Comparison of ENCODE assay signal across 11 cellular contexts in genomic region chr6:84773133-84773430, GRCh38. TPM values are rescaled to one million over a fixed set of nuclear protein-coding genes. Genes with fewer than 3 reads are reported as not detected.
DNase-seq lines count a peak whose midpoint lies in the region; ATAC-seq and TF ChIP-seq lines count a peak whose summit lies in the region.
"Had no signal": no experiment of that assay in that cellular context is flagged by ENCODE, and none has a peak within 500 bp of the region (broad histone marks: within the 10 kb centered on the region; RNA-seq: fewer than 3 reads in every experiment).

No MANE protein-coding gene starts in this region.

- DNase-seq in left ventricle myocardium inferior, result no peak
- no peak for DNase-seq in Right ventricle myocardium superior
- DNase-seq in dorsolateral prefrontal cortex, result no peak
- no peak for DNase-seq in type B pancreatic cell (ENCODE audit: extremely low spot score, unreplicated experiment)
- no peak for DNase-seq in substantia nigra (lab: John Stamatoyannopoulos, UW)
- no peak for DNase-seq in LoVo (ENCODE audit: low spot score)
- no peak for DNase-seq in NCI-H1048 (lab: John Stamatoyannopoulos, UW)

- H3K4me3 ChIP-seq in left ventricle myocardium inferior (peak overlapping the region; percentile 62), dorsolateral prefrontal cortex (peak overlapping the region in 50 of 59 donors; percentile 3 to 63 (median 47)), mesodermal cell (ENCODE audit: extremely low read depth, insufficient read depth, low read length, poor library complexity, severe bottlenecking) (peak overlapping the region; percentile 42)
- H3K4me3 ChIP-seq: BLaER1 had no signal

- no peak overlapping the region for H3K27ac Mint-ChIP-seq in type B pancreatic cell

- no peaks in the 10 kb centered on the region for H3K36me3 Mint-ChIP-seq in type B pancreatic cell

- H3K4me1 Mint-ChIP-seq in type B pancreatic cell (ENCODE audit: unreplicated experiment), result peaks cover 5% of the 10 kb centered on the region

- TF ChIP-seq CTCF in left ventricle myocardium inferior (IDR thresholded peaks at IDR 0.05; ENCODE audit: borderline replicate concordance) (no peak), dorsolateral prefrontal cortex (IDR thresholded peaks at IDR 0.05 in 54 of 56, conservative IDR thresholded peaks at IDR 0.05 in 2 of 56; ENCODE audit: low read depth in 1 of 56, partially characterized antibody in 56 of 56) (no peak), type B pancreatic cell (conservative IDR thresholded peaks at IDR 0.05) (no peak)

- H3K4me1 ChIP-seq in left ventricle myocardium inferior (peaks cover 19% of the 10 kb centered on the region), mesodermal cell (ENCODE audit: control insufficient read depth, insufficient read depth, low read length, poor library complexity, severe bottlenecking) (no peaks in the 10 kb centered on the region)
- H3K4me1 ChIP-seq: BLaER1 had no signal

- H3K27ac ChIP-seq in left ventricle myocardium inferior (replicated peaks), result peak overlapping the region; percentile 79
- peak overlapping the region in 35 of 59 donors; percentile 6 to 89 (median 69) for H3K27ac ChIP-seq in dorsolateral prefrontal cortex
- H3K27ac ChIP-seq in mesodermal cell (ENCODE audit: low read depth, low read length, severe bottlenecking), result no peak overlapping the region
- no peak overlapping the region for H3K27ac ChIP-seq in substantia nigra (ENCODE audit: low read depth, low read length, poor library complexity, severe bottlenecking)
- H3K27ac ChIP-seq: BLaER1, spleen had no signal

- peaks cover 94% of the 10 kb centered on the region for H3K27me3 Mint-ChIP-seq in type B pancreatic cell

- no peaks in the 10 kb centered on the region for H3K9me3 Mint-ChIP-seq in type B pancreatic cell

- intact Hi-C loops in left ventricle myocardium inferior (cut with micrococcal nuclease), result no loop called here
- intact Hi-C loops in Right ventricle myocardium superior (cut with DNase I), result no loop called here
- intact Hi-C loops in dorsolateral prefrontal cortex (cut with DNase I), result no loop called here

- H3K9me3 ChIP-seq in left ventricle myocardium inferior (replicated peaks), result no peaks in the 10 kb centered on the region
- no peaks in the 10 kb centered on the region for H3K9me3 ChIP-seq in mesodermal cell (ENCODE audit: control insufficient read depth, low read length)

- WGBS in mesodermal cell (ENCODE audit: insufficient coverage in 2 of 2), 2 experiments, result 0 to 1% methylated on average over 11 to 12 of the region's 14 CpGs

- peak overlapping the region; percentile 88 for H3K4me3 Mint-ChIP-seq in type B pancreatic cell

- no peak for ATAC-seq in Right ventricle myocardium superior (ENCODE audit: poor library complexity)
- ATAC-seq: activated CD4-positive, CD25-positive, alpha-beta regulatory T cell treated with anti-CD3 and anti-CD28 coated beads, Interleukin-2, amount 50 U/mL, for 24 hours had no signal

- no peaks in the 10 kb centered on the region for H3K36me3 ChIP-seq in left ventricle myocardium inferior
- no peaks in the 10 kb centered on the region for H3K36me3 ChIP-seq in mesodermal cell (ENCODE audit: control insufficient read depth, insufficient read depth, low read length)
- H3K36me3 ChIP-seq: BLaER1, spleen had no signal

- H3K27me3 ChIP-seq in left ventricle myocardium inferior (ENCODE audit: low read depth) (peaks cover 100% of the 10 kb centered on the region), dorsolateral prefrontal cortex (peaks cover 9 to 100% (median 97%) of the 10 kb centered on the region in 45 donors)

RNA-seq across cellular contexts. Expression of gene TBX18, which starts 8.7 kb away (rescaled TPM):
- total RNA-seq in left ventricle myocardium inferior (3.5 TPM), Right ventricle myocardium superior (5.5 TPM), dorsolateral prefrontal cortex (10 to 100 TPM in 10 of 120 experiments, 1 to 10 TPM in 108, under 1 TPM in 2; 0.36 to 15.5 (median 3.5) TPM), type B pancreatic cell (ENCODE audit: low replicate concordance) (8.2 and 9.4 TPM in 2 replicates)
- polyA plus RNA-seq in mesodermal cell (2013, experiment 1 of 2), result 1.9 TPM
- polyA plus RNA-seq in mesodermal cell (2013, experiment 2 of 2), result 3.3 TPM

Comparison
In these comparisons a context has a peak if more than half of its experiments do, and no peak if none do; other contexts are left out.
1. H3K27ac ChIP-seq: peak in left ventricle myocardium inferior (single experiment) and dorsolateral prefrontal cortex (35 of 59); none in mesodermal cell (single experiment) and substantia nigra (single experiment).
2. Peak in every context shown above with its lines, with median percentiles within 50 percentile points of each other: H3K4me3 ChIP-seq.